ENCODE assay signal across 26 cellular contexts in the genomic region with DNA sequence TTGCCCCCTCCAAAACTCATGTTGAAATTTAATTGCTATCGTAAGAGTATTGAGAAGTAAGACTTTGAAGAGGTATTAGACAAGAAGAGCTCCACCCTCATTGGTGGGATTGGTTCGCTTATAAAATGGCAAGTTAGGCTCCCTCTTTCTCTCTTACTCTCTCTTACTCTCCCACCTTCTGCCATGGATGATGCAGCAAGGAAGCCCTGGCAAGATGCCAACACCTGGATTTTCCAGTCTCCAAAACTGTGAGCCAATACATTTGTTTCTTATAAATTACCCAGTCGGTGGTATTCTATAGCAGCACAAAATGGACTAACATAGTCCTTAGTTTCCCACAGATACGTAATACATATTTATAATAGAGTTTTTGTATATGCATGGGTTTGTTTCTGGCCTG.
"Had no signal": no experiment of that assay in that cellular context is flagged by ENCODE, and none has a peak within 500 bp of the region (broad histone marks: within the 10 kb centered on the region; RNA-seq: fewer than 3 reads in every experiment).

No MANE protein-coding gene starts in this region.

- H3K27ac ChIP-seq: ascending aorta, breast epithelium, cardiac muscle cell, colonic mucosa, epithelial cell of prostate, esophagus squamous epithelium had no signal

- ATAC-seq: activated CD4-positive, alpha-beta T cell treated with anti-CD3 and anti-CD28 coated beads for 36 hours; activated CD8-positive, alpha-beta memory T cell treated with anti-CD3 and anti-CD28 coated beads, Interleukin-2, amount 10 ng/mL, durations not matched to agents 7 days and 5 days; activated CD8-positive, alpha-beta T cell treated with anti-CD3 and anti-CD28 coated beads, Interleukin-2, amount 10 ng/mL, durations not matched to agents 7 days and 5 days; activated naive CD4-positive, alpha-beta T cell treated with anti-CD3 and anti-CD28 coated beads, Interleukin-2, amount 50 U/mL, for 72 hours had no signal

- H3K4me3 ChIP-seq: ascending aorta, breast epithelium, cardiac muscle cell, colonic mucosa, esophagus squamous epithelium had no signal

- H3K36me3 ChIP-seq: ascending aorta, breast epithelium, cardiac muscle cell, colonic mucosa, esophagus squamous epithelium had no signal

- H3K27me3 ChIP-seq: ascending aorta, breast epithelium, cardiac muscle cell, colonic mucosa, esophagus squamous epithelium had no signal

- H3K4me1 ChIP-seq: ascending aorta, breast epithelium, colonic mucosa, esophagus squamous epithelium had no signal

- H3K9me3 ChIP-seq: ascending aorta, breast epithelium, colonic mucosa, esophagus squamous epithelium had no signal

- DNase-seq: activated CD4-positive, alpha-beta memory T cell treated with anti-CD3 and anti-CD28 coated beads for 36 hours; activated CD4-positive, alpha-beta T cell treated with anti-CD3 and anti-CD28 coated beads for 36 hours; activated CD4-positive, alpha-beta T cell treated with anti-CD3 and anti-CD28 coated beads, Interleukin-2, amount 10 ng/mL, durations not matched to agents 24 days and 14 days; activated CD4-positive, CD25-positive, alpha-beta regulatory T cell; activated CD4-positive, CD25-positive, alpha-beta regulatory T cell treated with anti-CD3 and anti-CD28 coated beads, Interleukin-2, amount 50 U/mL, for 72 hours; activated CD8-positive, alpha-beta memory T cell treated with anti-CD3 and anti-CD28 coated beads, Interleukin-2, amount 10 ng/mL, durations not matched to agents 7 days and 5 days; activated CD8-positive, alpha-beta memory T cell treated with anti-CD3 and anti-CD28 coated beads, Interleukin-2, amount 50 U/mL, for 4 hours; activated CD8-positive, alpha-beta T cell treated with anti-CD3 and anti-CD28 coated beads, Interleukin-2, amount 10 ng/mL, durations not matched to agents 7 days and 5 days; activated effector memory CD4-positive, alpha-beta T cell treated with anti-CD3 and anti-CD28 coated beads, Interleukin-2, amount 50 U/mL, for 16 hours; activated naive CD4-positive, alpha-beta T cell; activated naive CD4-positive, alpha-beta T cell treated with anti-CD3 and anti-CD28 coated beads, Interleukin-2, amount 10 ng/mL, durations not matched to agents 7 days and 5 days; activated naive CD8-positive, alpha-beta T cell treated with anti-CD3 and anti-CD28 coated beads, Interleukin-2, amount 10 ng/mL, durations not matched to agents 7 days and 5 days; activated T-cell treated with anti-CD3 and anti-CD28 coated beads, Interleukin-2, amount 50 U/mL, for 1 hour; activated T-cell treated with anti-CD3 and anti-CD28 coated beads, Interleukin-2, amount 50 U/mL, for 48 hours; central memory CD4-positive, alpha-beta T cell; cerebellar nuclear complex; colonic mucosa; effector CD8-positive, alpha-beta T cell; esophagus squamous epithelium; head of caudate nucleus; T-helper 2 cell had no signal
